ENCODE assay signal across 8 cellular contexts in the genomic region with DNA sequence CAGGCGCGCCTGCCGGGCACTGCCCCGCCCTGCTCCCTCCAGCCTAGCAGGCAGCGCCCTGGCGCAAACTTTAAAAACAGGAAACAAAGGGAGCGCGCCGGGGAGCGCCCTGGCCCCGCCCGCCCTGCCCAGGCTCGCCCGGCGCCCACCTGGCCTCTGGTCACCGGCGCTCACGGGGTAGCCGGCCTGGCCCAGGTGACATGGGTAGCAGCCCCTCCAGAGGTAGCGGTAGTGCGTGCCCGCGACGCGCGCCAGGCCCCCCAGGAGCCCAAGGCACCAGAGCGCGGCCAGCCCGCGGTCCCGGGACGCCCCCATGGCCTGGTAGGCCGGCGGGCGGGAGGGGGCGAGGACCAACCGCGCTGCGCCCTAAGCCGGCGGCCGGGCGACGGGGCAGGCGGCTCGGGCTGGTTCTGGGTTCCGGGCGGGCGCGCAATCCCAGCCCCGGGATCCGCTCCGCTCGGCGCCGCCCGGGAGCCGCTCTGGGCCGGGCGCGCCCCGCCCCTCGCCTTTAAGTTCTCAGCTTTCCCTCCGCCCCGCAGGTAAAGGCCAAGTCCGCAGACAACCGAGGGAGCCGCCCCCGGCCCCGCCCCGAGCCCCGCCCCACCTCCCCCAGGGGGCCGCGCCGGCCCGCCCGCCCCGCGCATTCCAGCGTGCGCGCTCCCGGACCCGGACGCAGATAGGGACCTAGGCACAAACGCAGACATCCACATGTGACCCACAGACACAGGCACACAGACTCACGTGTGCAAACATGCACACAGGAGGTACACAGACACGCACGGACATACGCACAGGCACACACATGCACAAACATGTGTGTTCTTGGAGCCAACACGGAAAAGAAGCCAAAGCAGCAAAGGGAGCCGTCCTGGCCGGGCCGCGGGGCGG.
DNase-seq lines count a peak whose midpoint lies in the region; ATAC-seq and TF ChIP-seq lines count a peak whose summit lies in the region.

No MANE protein-coding gene starts in this region.

- H3K27me3 ChIP-seq in HL-60 (ENCODE audit: insufficient read depth, poor library complexity, severe bottlenecking), result no peaks in the 10 kb centered on the region
- H3K27me3 ChIP-seq in SK-N-SH (ENCODE audit: insufficient read depth), result no peaks in the 10 kb centered on the region
- H3K27me3 ChIP-seq in heart right ventricle, result no peaks in the 10 kb centered on the region
- H3K27me3 ChIP-seq in upper lobe of right lung, result no peaks in the 10 kb centered on the region

- TF ChIP-seq EP300 in SK-N-SH (IDR thresholded peaks at IDR 0.05; ENCODE audit: borderline replicate concordance in 1 of 2, low read depth in 1 of 2, low read length in 1 of 2), result no peak

- H3K4me1 ChIP-seq in SK-N-SH (ENCODE audit: control insufficient read depth in 1 of 2, insufficient read depth in 2 of 2, low read depth in 1 of 2, low read length in 1 of 2) (peaks cover 0 to 23% of the 10 kb centered on the region in 2 experiments; a peak in 1 of 4 replicates), heart right ventricle (peaks cover 15 to 30% (median 23%) of the 10 kb centered on the region in 9 donors), upper lobe of right lung (peaks cover 18% of the 10 kb centered on the region)

- intact Hi-C loops in heart right ventricle (cut with DNase I) (no loop called here), upper lobe of right lung (cut with DNase I) (no loop called here)

- H3K9me3 ChIP-seq in SK-N-SH (no peaks in the 10 kb centered on the region), heart right ventricle (no peaks in the 10 kb centered on the region), upper lobe of right lung (no peaks in the 10 kb centered on the region)

- POLR2A ChIA-PET in SK-N-SH (lab: Yijun Ruan, JAX), result no interaction called here

- TF ChIP-seq RAD21 in SK-N-SH (IDR thresholded peaks at IDR 0.05; ENCODE audit: low read length), result no peak

- H3K4me3 ChIP-seq in HL-60 (replicated peaks; ENCODE audit: insufficient read depth, low read length) (peak overlapping the region; percentile 23), SK-N-SH (ENCODE audit: low read depth in 2 of 2, low read length in 1 of 2) (peak overlapping the region; percentile 53 to 54), heart right ventricle (peak overlapping the region; percentile 3 to 86 (median 71)), upper lobe of right lung (peak overlapping the region; percentile 75)

- H3F3A ChIP-seq in SK-N-SH (replicated peaks; ENCODE audit: insufficient read depth), result peaks cover 3% of the 10 kb centered on the region

- peak overlapping the region; percentile 67; the same call in 1 of the 2 replicates for H3K9ac ChIP-seq in SK-N-SH

- no peak overlapping the region for H3K27ac ChIP-seq in HL-60 (replicated peaks)
- no peak overlapping the region for H3K27ac ChIP-seq in SK-N-SH (ENCODE audit: low read depth in 2 of 2, low read length in 1 of 2)
- H3K27ac ChIP-seq in heart right ventricle, result peak overlapping the region; percentile 56 to 88 (median 78)
- peak overlapping the region; percentile 84 for H3K27ac ChIP-seq in upper lobe of right lung

- DNase-seq in 8988T (peak; percentile 98), HL-60 (ENCODE audit: low read depth in 1 of 2, low spot score in 1 of 2) (peak; percentile 16 to 67), SK-N-SH (peak; percentile 93), heart right ventricle (peak; percentile 77 to 82), putamen (ENCODE audit: low spot score) (peak; percentile 46), upper lobe of right lung (peak; percentile 91), NCI-H1092 treated with DMSO at 0.1 percent for 48 hours (lab: John Stamatoyannopoulos, UW) (no peak)
- DNase-seq in activated naive CD4-positive, alpha-beta T cell treated with anti-CD3 and anti-CD28 coated beads, Interleukin-2, amount 50 U/mL, for 72 hours (ENCODE audit: low spot score in 2 of 2), result peak; percentile 67 to 75

- WGBS in SK-N-SH (ENCODE audit: low lambda C conversion rate), result 20% methylated on average over 3 of the region's 96 CpGs
- 1% methylated on average over 65 to 96 of the region's 96 CpGs for WGBS in heart right ventricle, 2 donors

- peak overlapping the region; percentile 81 for H3K4me2 ChIP-seq in SK-N-SH

- CTCF ChIA-PET in SK-N-SH (lab: Yijun Ruan, JAX), result interaction anchor here (0.8 to 2.0 kb wide), 3 partner anchors 12 to 88 kb away, joined by 3 to 7 read pairs (median 4); no protein-coding TSS in a partner anchor

- peaks cover 8% of the 10 kb centered on the region; the same call in 1 of the 2 replicates for H3K79me2 ChIP-seq in SK-N-SH (ENCODE audit: insufficient read depth)

- peak overlapping the region in 1 of 2 donors; percentile 67 for H3K27ac Mint-ChIP-seq in activated naive CD4-positive, alpha-beta T cell treated with anti-CD3 and anti-CD28 coated beads, Interleukin-2, amount 50 U/mL, for 72 hours

- H3K36me3 ChIP-seq in SK-N-SH (replicated peaks in 1 of 2; ENCODE audit: control insufficient read depth in 1 of 2, insufficient read depth in 2 of 2, low read length in 1 of 2), result no peaks in the 10 kb centered on the region
- no peaks in the 10 kb centered on the region for H3K36me3 ChIP-seq in heart right ventricle
- no peaks in the 10 kb centered on the region for H3K36me3 ChIP-seq in upper lobe of right lung

- H3K9me2 ChIP-seq in SK-N-SH, result no peaks in the 10 kb centered on the region

- peak; percentile 76 to 90 for ATAC-seq in activated naive CD4-positive, alpha-beta T cell treated with anti-CD3 and anti-CD28 coated beads, Interleukin-2, amount 50 U/mL, for 72 hours
- peak; percentile 64 to 90 (median 70) for ATAC-seq in heart right ventricle
- ATAC-seq in upper lobe of right lung, result peak; percentile 88

- H4K20me1 ChIP-seq in SK-N-SH (ENCODE audit: insufficient read depth), result no peaks in the 10 kb centered on the region

- no peaks in the 10 kb centered on the region for H3K9me3 Mint-ChIP-seq in activated naive CD4-positive, alpha-beta T cell treated with anti-CD3 and anti-CD28 coated beads, Interleukin-2, amount 50 U/mL, for 72 hours

- H2AFZ ChIP-seq in SK-N-SH (ENCODE audit: low read depth), result 0 out of 2 replicates have a peak overlapping the region, but pooled peaks have one; percentile 51

- TF ChIP-seq CTCF in HL-60 (IDR thresholded peaks at IDR 0.05; ENCODE audit: insufficient read depth, low read length) (no peak), SK-N-SH (IDR thresholded peaks at IDR 0.05) (no peak), heart right ventricle (IDR thresholded peaks at IDR 0.05) (no peak), upper lobe of right lung (IDR thresholded peaks at IDR 0.05) (no peak)

- no peaks in the 10 kb centered on the region for H3K36me3 Mint-ChIP-seq in activated naive CD4-positive, alpha-beta T cell treated with anti-CD3 and anti-CD28 coated beads, Interleukin-2, amount 50 U/mL, for 72 hours

TF ChIP-seq in SK-N-SH, 30 proteins besides CTCF, POLR2A, EP300 and RAD21:
- TF ChIP-seq FOXJ3 (CRISPR knock-in tag; IDR thresholded peaks at IDR 0.05), result no peak
- TF ChIP-seq NRF1 (IDR thresholded peaks at IDR 0.05; ENCODE audit: low read depth, low read length), result 0 out of 2 replicates have a peak, but pooled peaks have one; percentile 7
- TF ChIP-seq TAF1 (IDR thresholded peaks at IDR 0.05; ENCODE audit: borderline replicate concordance, low read depth, low read length), result no peak
- peak; percentile 71 for TF ChIP-seq MXI1 (IDR thresholded peaks at IDR 0.05; ENCODE audit: low read depth, low read length)
- TF ChIP-seq SMC3 (IDR thresholded peaks at IDR 0.05; ENCODE audit: low read depth, low read length), result no peak

Comparison
In these comparisons a context has a peak if more than half of its experiments do, and no peak if none do; other contexts are left out.
1. H3K27ac ChIP-seq: peak in heart right ventricle (10 of 10) and upper lobe of right lung (single experiment); none in HL-60 (single experiment) and SK-N-SH (0 of 2).
2. H3K4me3 ChIP-seq: peak in every context shown above with its lines; median percentile 75 in upper lobe of right lung; 71 in heart right ventricle; 54 in SK-N-SH; 23 in HL-60.
3. Peak in every context shown above with its lines, with median percentiles within 50 percentile points of each other: ATAC-seq.